Comparison of ENCODE assay signal across 8 cellular contexts in genomic region chr10:45235260-45235699, GRCh38.
A peak's percentile ranks its signal among the peaks of the same experiment; 100 is the strongest.
DNase-seq lines count a peak whose midpoint lies in the region; ATAC-seq, FAIRE-seq and TF ChIP-seq lines count a peak whose summit lies in the region.
"Not testable (repeated sequence)": the region's sequence is repeated elsewhere in the genome, so short reads cannot be mapped to it uniquely, and the experiment has no call there.

No MANE protein-coding gene starts in this region.

- not testable (repeated sequence) for H3K4me3 Mint-ChIP-seq in WTC11

- not testable (repeated sequence) for H3K23ac ChIP-seq in trophoblast cell (ENCODE audit: low read length)

- FAIRE-seq in K562 (lab: Jason Lieb, UNC): peak; percentile 81

- in situ Hi-C loops in K562 (cut with MboI): loop anchor here (25.0 kb wide), 1 partner anchor 1002 kb away; no protein-coding TSS in a partner anchor

- H3K9me3 Mint-ChIP-seq in WTC11: not testable (repeated sequence)

- not testable (repeated sequence) for H4K8ac ChIP-seq in trophoblast cell (ENCODE audit: low read depth, low read length)

- H3K4ac ChIP-seq in trophoblast cell (ENCODE audit: low read depth, low read length): not testable (repeated sequence)

- H3K36me3 Mint-ChIP-seq in WTC11: not testable (repeated sequence)

- not testable (repeated sequence) for H4K12ac ChIP-seq in trophoblast cell (ENCODE audit: low read depth, low read length)

- H2AK5ac ChIP-seq in trophoblast cell (ENCODE audit: low read length): not testable (repeated sequence)

- WGBS in K562 (ENCODE audit: insufficient coverage, low coverage, missing lambda C conversion rate): 34% methylated on average over 11 of the region's 11 CpGs
- no CpG with 5 or more reads among the region's 11 CpGs for WGBS in trophoblast cell (ENCODE audit: extremely low coverage, insufficient coverage, insufficient read length)
- WGBS in suprapubic skin: 28% methylated on average over 11 of the region's 11 CpGs

- peak overlapping the region; percentile 25; the same call in 1 of the 2 replicates for H2AFZ ChIP-seq in K562 (ENCODE audit: low read depth, low read length)
- not testable (repeated sequence) for H2AFZ ChIP-seq in trophoblast cell (ENCODE audit: insufficient read depth, low read length, poor library complexity)

- TF ChIP-seq CTCF in WTC11 (IDR thresholded peaks at IDR 0.05): peak; percentile 58
- TF ChIP-seq CTCF in K562 (IDR thresholded peaks at IDR 0.05 in 2 of 3, conservative IDR thresholded peaks at IDR 0.05 in 1 of 3; ENCODE audit: insufficient read depth in 2 of 3, low read depth in 1 of 3, low read length in 3 of 3): peak; percentile 61 to 87 (median 65)
- peak; percentile 40 to 43 for TF ChIP-seq CTCF in suprapubic skin (IDR thresholded peaks at IDR 0.05)

- H2BK120ac ChIP-seq in trophoblast cell (ENCODE audit: insufficient read depth, low read length, poor library complexity): not testable (repeated sequence)

- POLR2A ChIA-PET in WTC11 (lab: Charles Lee): not testable (repeated sequence)
- POLR2A ChIA-PET in K562 (lab: Yijun Ruan, JAX): interaction anchor here (0.6 to 1.0 kb wide), 3 partner anchors 186 to 831 kb away, joined by 3 read pairs; no protein-coding TSS in a partner anchor

- intact Hi-C loops in K562 (cut with micrococcal nuclease): loop anchor here (2.0 to 5.0 kb wide), 3 partner anchors 226 to 787 kb away; no protein-coding TSS in a partner anchor
- intact Hi-C loops in left ventricle myocardium superior (cut with micrococcal nuclease): not testable (repeated sequence)

- H3K9me3 ChIP-seq in K562 (replicated peaks; ENCODE audit: control insufficient read depth, insufficient read depth, low read depth, low read length); trophoblast cell (ENCODE audit: insufficient read depth, low read depth, low read length); suprapubic skin: not testable (repeated sequence)

- not testable (repeated sequence) for H3K27ac ChIP-seq in K562 (ENCODE audit: extremely low read depth, low read depth, low read length); trophoblast cell (ENCODE audit: low read depth, low read length); suprapubic skin

- peak; percentile 96 for ATAC-seq in WTC11
- peak; percentile 91 for ATAC-seq in K562
- peak; percentile 66 for ATAC-seq in left ventricle myocardium superior

- not testable (repeated sequence) for BruUV-seq in K562 (replicated peaks; lab: Mats Ljungman, UMichigan)

- H3K18ac ChIP-seq in trophoblast cell (ENCODE audit: low read length): not testable (repeated sequence)

- H3K79me1 ChIP-seq in trophoblast cell (ENCODE audit: low read length): not testable (repeated sequence)

- not testable (repeated sequence) for H3K36me3 ChIP-seq in K562 (ENCODE audit: control insufficient read depth, insufficient read depth, low read length); trophoblast cell (ENCODE audit: control insufficient read depth in 1 of 2, insufficient read depth in 2 of 2, low read length in 2 of 2); suprapubic skin

- not testable (repeated sequence) for H3K4me2 ChIP-seq in K562 (ENCODE audit: insufficient read depth, low read length); trophoblast cell (ENCODE audit: low read length)

- not testable (repeated sequence) for H3K27me3 ChIP-seq in K562 (ENCODE audit: control insufficient read depth in 2 of 2, insufficient read depth in 2 of 2, low read length in 2 of 2); trophoblast cell (ENCODE audit: insufficient read depth, low read length); suprapubic skin

- H4K91ac ChIP-seq in trophoblast cell (ENCODE audit: low read depth, low read length): not testable (repeated sequence)

- H3K4me1 Mint-ChIP-seq in WTC11: not testable (repeated sequence)

- not testable (repeated sequence) for H3K9me1 ChIP-seq in K562 (ENCODE audit: control insufficient read depth, insufficient read depth, low read length)

- H3K27ac Mint-ChIP-seq in WTC11: peak overlapping the region; percentile 79; the same call in 1 of the 2 replicates

- TF ChIP-seq EP300 in K562 (IDR thresholded peaks at IDR 0.05; ENCODE audit: low read length); suprapubic skin (IDR thresholded peaks at IDR 0.05): not testable (repeated sequence)

- CTCF ChIA-PET in WTC11 (lab: Charles Lee): interaction anchor here (0.8 to 1.9 kb wide), 12 partner anchors 15 to 994 kb away, joined by 3 to 11 read pairs (median 4); no protein-coding TSS in a partner anchor
- CTCF ChIA-PET in K562 (lab: Yijun Ruan, JAX; ENCODE audit: low intra/inter-chr PET ratio): interaction anchor here (0.6 to 1.6 kb wide), 6 partner anchors 227 to 1090 kb away, joined by 3 to 11 read pairs (median 3); no protein-coding TSS in a partner anchor

- peak; percentile 93 to 96 for TF ChIP-seq RAD21 in K562 (CRISPR knock-in tag; conservative IDR thresholded peaks at IDR 0.05 in 1 of 2, IDR thresholded peaks at IDR 0.05 in 1 of 2)

- TF ChIP-seq POLR2A in K562 (conservative IDR thresholded peaks at IDR 0.05); suprapubic skin (IDR thresholded peaks at IDR 0.05): not testable (repeated sequence)

- not testable (repeated sequence) for H3K9ac ChIP-seq in K562 (ENCODE audit: insufficient read depth in 1 of 2, low read depth in 2 of 2, low read length in 2 of 2); trophoblast cell (ENCODE audit: low read length)

- not testable (repeated sequence) for H2BK12ac ChIP-seq in trophoblast cell (ENCODE audit: low read length)

- not testable (repeated sequence) for H3K14ac ChIP-seq in trophoblast cell (ENCODE audit: low read length)

- H3K4me3 ChIP-seq in K562; trophoblast cell (ENCODE audit: low read depth, low read length); suprapubic skin: not testable (repeated sequence)

- H3K27me3 Mint-ChIP-seq in WTC11 (ENCODE audit: low read depth): not testable (repeated sequence)

- H4K20me1 ChIP-seq in K562 (replicated peaks; ENCODE audit: control insufficient read depth, insufficient read depth, low read length): not testable (repeated sequence)

- peak; percentile 80 for DNase-seq in ELR (ENCODE audit: low read depth)
- peak; percentile 11 for DNase-seq in HS-27A (ENCODE audit: low read depth)
- peak; percentile 45 to 82 for DNase-seq in NCI-H526 (lab: John Stamatoyannopoulos, UW)
- DNase-seq in WTC11 (ENCODE audit: low spot score): peak; percentile 77
- DNase-seq in K562 (ENCODE audit: extremely low read depth in 1 of 4, low spot score in 3 of 4): peak; percentile 33 to 89 (median 38)
- peak; percentile 42 for DNase-seq in left ventricle myocardium superior
- peak; percentile 48 to 72 for DNase-seq in trophoblast cell
- DNase-seq in suprapubic skin (ENCODE audit: low spot score in 2 of 2): not testable (repeated sequence)

- H3K4me1 ChIP-seq in K562 (replicated peaks in 1 of 2; ENCODE audit: control insufficient read depth in 2 of 2, insufficient read depth in 2 of 2, low read length in 2 of 2); trophoblast cell (ENCODE audit: control insufficient read depth in 1 of 2, insufficient read depth in 2 of 2, low read length in 2 of 2); suprapubic skin: not testable (repeated sequence)

- not testable (repeated sequence) for H3K79me2 ChIP-seq in K562 (ENCODE audit: control insufficient read depth, insufficient read depth, low read length); trophoblast cell (ENCODE audit: control insufficient read depth, insufficient read depth, low read length, poor library complexity)

- H2BK5ac ChIP-seq in trophoblast cell (ENCODE audit: low read depth, low read length, poor library complexity): not testable (repeated sequence)

TF ChIP-seq in WTC11, 78 proteins besides CTCF, POLR2A, EP300 and RAD21:
- 0 out of 2 replicates have a peak, but pooled peaks have one; percentile 24 for TF ChIP-seq MAX (CRISPR knock-in tag; IDR thresholded peaks at IDR 0.05)
TF ChIP-seq in WTC11: peak in this region for 1; not testable (repeated sequence) for 77.

TF ChIP-seq in K562, 482 proteins besides CTCF, POLR2A, EP300 and RAD21 (continues in another document):
- TF ChIP-seq STAG1 (CRISPR knock-in tag; IDR thresholded peaks at IDR 0.05; ENCODE audit: borderline replicate concordance) (peak; percentile 66; the same call in 1 of the 2 replicates), CEBPB (tag; IDR thresholded peaks at IDR 0.05) (0 out of 2 replicates have a peak, but pooled peaks have one; percentile 13), CC2D1A (IDR thresholded peaks at IDR 0.05) (peak; percentile 60), ARID3A (IDR thresholded peaks at IDR 0.05; ENCODE audit: borderline replicate concordance, low read depth, low read length) (peak; percentile 64; the same call in 1 of the 2 replicates), SMARCA5 (IDR thresholded peaks at IDR 0.05) (0 out of 2 replicates have a peak, but pooled peaks have one; percentile 20), SMC3 (conservative IDR thresholded peaks at IDR 0.05; ENCODE audit: insufficient read depth, low read depth, low read length) (peak; percentile 87), RB1 (IDR thresholded peaks at IDR 0.05; ENCODE audit: low read depth) (peak; percentile 31; the same call in 1 of the 2 replicates), ATF7 (IDR thresholded peaks at IDR 0.05) (0 out of 2 replicates have a peak, but pooled peaks have one; percentile 20), L3MBTL2 (IDR thresholded peaks at IDR 0.05) (0 out of 2 replicates have a peak, but pooled peaks have one; percentile 24), ATF1 (tag; IDR thresholded peaks at IDR 0.05) (0 out of 2 replicates have a peak, but pooled peaks have one; percentile 11), LCOR (CRISPR knock-in tag; IDR thresholded peaks at IDR 0.05) (0 out of 2 replicates have a peak, but pooled peaks have one; percentile 22)
- TF ChIP-seq ATF1 (CRISPR knock-in tag; IDR thresholded peaks at IDR 0.05): not testable (repeated sequence)
